Comparison of ENCODE assay signal across 10 cellular contexts in the genomic region with DNA sequence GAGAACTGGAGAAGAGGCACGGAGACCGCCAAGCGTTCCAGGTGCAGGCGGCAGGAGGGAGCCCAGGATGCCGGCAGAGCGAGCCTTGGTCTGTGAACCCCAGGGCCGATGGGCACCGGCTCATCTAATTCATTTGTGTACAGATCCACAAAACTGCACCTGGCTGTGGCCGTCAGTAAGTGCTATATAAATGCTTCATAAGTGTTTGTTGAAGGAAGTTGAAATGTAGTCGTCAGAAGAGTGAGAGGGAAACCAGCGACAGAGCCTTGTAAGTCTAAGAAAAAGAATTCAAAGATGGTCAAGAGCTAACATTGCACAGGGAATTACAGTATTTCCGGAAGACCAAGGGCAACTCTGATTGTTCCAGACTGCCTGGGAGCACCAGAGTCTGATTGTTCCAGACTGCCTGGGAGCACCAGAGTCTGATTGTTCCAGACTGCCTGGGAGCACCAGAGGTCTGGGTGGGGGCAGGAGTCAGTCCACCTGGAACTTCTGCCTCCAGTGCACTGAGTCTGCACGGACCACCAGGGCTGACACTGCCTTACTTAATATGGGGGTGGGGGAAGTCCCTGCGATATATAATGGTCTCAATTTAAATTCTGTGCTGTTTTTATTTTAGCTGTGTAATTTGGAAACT.
DNase-seq lines count a peak whose midpoint lies in the region; ATAC-seq, FAIRE-seq and TF ChIP-seq lines count a peak whose summit lies in the region.
"Had no signal": no experiment of that assay in that cellular context is flagged by ENCODE, and none has a peak within 500 bp of the region (broad histone marks: within the 10 kb centered on the region; RNA-seq: fewer than 3 reads in every experiment).

No MANE protein-coding gene starts in this region.

- DNase-seq in GM12892 (ENCODE audit: insufficient read length) (no peak), RPMI8226 (peak; percentile 88), urothelium cell line (ENCODE audit: low spot score) (no peak), OCI-M2 (lab: John Stamatoyannopoulos, UW; ENCODE audit: unreplicated experiment) (no peak)
- no peak for DNase-seq in naive thymus-derived CD4-positive, alpha-beta T cell
- DNase-seq: endodermal cell, KG1 had no signal

- peak overlapping the region; percentile 63 for H3K27ac ChIP-seq in naive thymus-derived CD4-positive, alpha-beta T cell (ENCODE audit: low read depth, low read length)

- ATAC-seq in HG03103 (IDR thresholded peaks at IDR 0.05; ENCODE audit: low read depth, unreplicated experiment) (peak; percentile 41), GM21447 (IDR thresholded peaks at IDR 0.05; ENCODE audit: unreplicated experiment) (no peak), HG02973 (IDR thresholded peaks at IDR 0.05; ENCODE audit: unreplicated experiment) (no peak)
- ATAC-seq in naive thymus-derived CD4-positive, alpha-beta T cell = peak; percentile 46

- CTCF ChIA-PET in naive thymus-derived CD4-positive, alpha-beta T cell (lab: Charles Lee) = interaction anchor here (0.6 to 1.7 kb wide), 3 partner anchors 46 to 134 kb away, joined by 3 to 7 read pairs (median 3); no protein-coding TSS in a partner anchor

- H3K4me1 ChIP-seq in naive thymus-derived CD4-positive, alpha-beta T cell (ENCODE audit: control insufficient read depth in 2 of 2, insufficient read depth in 2 of 2, low read length in 2 of 2) = peaks cover 58 to 97% of the 10 kb centered on the region in 2 donors

- POLR2A ChIA-PET in naive thymus-derived CD4-positive, alpha-beta T cell (lab: Charles Lee) = interaction anchor here (0.6 to 7.3 kb wide), 15 partner anchors 11 to 538 kb away, joined by 3 to 59 read pairs (median 4); a partner anchor contains a TSS

- H3K36me3 ChIP-seq in naive thymus-derived CD4-positive, alpha-beta T cell (ENCODE audit: control insufficient read depth in 2 of 3, insufficient read depth in 3 of 3, low read length in 3 of 3) = no peaks in the 10 kb centered on the region

- no peak for TF ChIP-seq POLR2A in GM12892 (IDR thresholded peaks at IDR 0.05; ENCODE audit: low read depth, low read length)

- peak; percentile 95 for FAIRE-seq in GM12892 (lab: Jason Lieb, UNC)
- FAIRE-seq in urothelium cell line (lab: Jason Lieb, UNC) = no peak

- H3K4me1 Mint-ChIP-seq in naive thymus-derived CD4-positive, alpha-beta T cell = peaks cover 77 to 100% (median 95%) of the 10 kb centered on the region in 7 donors
- H3K4me1 Mint-ChIP-seq: endodermal cell had no signal

- peaks cover 0 to 62% (median 5%) of the 10 kb centered on the region in 5 donors for H3K36me3 Mint-ChIP-seq in naive thymus-derived CD4-positive, alpha-beta T cell

- peak overlapping the region; percentile 40 for H3K4me3 ChIP-seq in naive thymus-derived CD4-positive, alpha-beta T cell (ENCODE audit: low read length)

- H3K4me3 Mint-ChIP-seq in naive thymus-derived CD4-positive, alpha-beta T cell = peak overlapping the region; percentile 72 to 94 (median 81)
- H3K4me3 Mint-ChIP-seq: endodermal cell had no signal

- no peaks in the 10 kb centered on the region for H3K27me3 Mint-ChIP-seq in naive thymus-derived CD4-positive, alpha-beta T cell

- no peaks in the 10 kb centered on the region for H3K27me3 ChIP-seq in naive thymus-derived CD4-positive, alpha-beta T cell (ENCODE audit: control insufficient read depth in 2 of 2, insufficient read depth in 2 of 2, low read length in 2 of 2)

- H3K9me3 Mint-ChIP-seq in naive thymus-derived CD4-positive, alpha-beta T cell = peaks cover 0 to 3% (median 0%) of the 10 kb centered on the region in 11 donors
- H3K9me3 Mint-ChIP-seq: endodermal cell had no signal

- intact Hi-C loops in naive thymus-derived CD4-positive, alpha-beta T cell (cut with micrococcal nuclease) = loop anchor here in 1 of 2 donors (5.0 kb wide), 1 partner anchor 680 kb away; no protein-coding TSS in a partner anchor

- peak overlapping the region; percentile 77 to 96 (median 92) for H3K27ac Mint-ChIP-seq in naive thymus-derived CD4-positive, alpha-beta T cell
- H3K27ac Mint-ChIP-seq: endodermal cell had no signal

- no peaks in the 10 kb centered on the region for H3K9me3 ChIP-seq in naive thymus-derived CD4-positive, alpha-beta T cell (ENCODE audit: control insufficient read depth in 2 of 3, low read length in 3 of 3)

Comparison
In these comparisons a context has a peak if more than half of its experiments do, and no peak if none do; other contexts are left out.
1. ATAC-seq: peak in HG03103 (single experiment) and naive thymus-derived CD4-positive, alpha-beta T cell (single experiment); none in GM21447 (single experiment) and HG02973 (single experiment).